13 cellular contexts compared by ENCODE assay signal in genomic region chr7:152383341-152384234, GRCh38. TPM values are rescaled to one million over a fixed set of nuclear protein-coding genes. Genes with fewer than 3 reads are reported as not detected.
DNase-seq lines count a peak whose midpoint lies in the region; ATAC-seq, FAIRE-seq and TF ChIP-seq lines count a peak whose summit lies in the region.
"Had no signal": no experiment of that assay in that cellular context is flagged by ENCODE, and none has a peak within 500 bp of the region (broad histone marks: within the 10 kb centered on the region; RNA-seq: fewer than 3 reads in every experiment).

No MANE protein-coding gene starts in this region.

- TF ChIP-seq RAD21 in A549 (conservative IDR thresholded peaks at IDR 0.05 in 1 of 2, IDR thresholded peaks at IDR 0.05 in 1 of 2), result no peak

- POLR2A ChIA-PET in A549 (lab: Yijun Ruan, JAX), result no interaction called here

- peak; percentile 66 to 75; a peak in 5 of 6 replicates for ATAC-seq in A549
- no peak for ATAC-seq in HG03457 (IDR thresholded peaks at IDR 0.05; ENCODE audit: unreplicated experiment)
- ATAC-seq: left lobe of liver had no signal

- FAIRE-seq in A549 (lab: Jason Lieb, UNC), result no peak
- FAIRE-seq: GM12891, urothelium cell line had no signal

- TF ChIP-seq EP300 in A549 (IDR thresholded peaks at IDR 0.05), result no peak
- TF ChIP-seq EP300 in tibial nerve (IDR thresholded peaks at IDR 0.05), result no peak

- H3K4me2 ChIP-seq in A549, result peak overlapping the region; percentile 9; the same call in 1 of the 3 replicates

- no peak for TF ChIP-seq POLR2A in A549 (IDR thresholded peaks at IDR 0.05; ENCODE audit: low read length)
- no peak for TF ChIP-seq POLR2A in tibial nerve (IDR thresholded peaks at IDR 0.05)

- no peak overlapping the region for H3K27ac Mint-ChIP-seq in endodermal cell

- H3K4me1 Mint-ChIP-seq in endodermal cell, result no peaks in the 10 kb centered on the region

- 79% methylated on average over 9 of the region's 9 CpGs for WGBS in A549 (ENCODE audit: missing lambda C conversion rate)
- WGBS in tibial nerve, 2 donors, result 40 to 55% methylated on average over 9 of the region's 9 CpGs
- WGBS in endodermal cell (ENCODE audit: insufficient coverage in 1 of 2, insufficient read length in 1 of 2), 2 experiments, result 93 to 95% methylated on average over 7 to 9 of the region's 9 CpGs

- TF ChIP-seq CTCF in A549 (IDR thresholded peaks at IDR 0.05), result no peak
- TF ChIP-seq CTCF in astrocyte of the cerebellum (IDR thresholded peaks at IDR 0.05; ENCODE audit: low read depth, low read length, missing control alignments), result no peak
- TF ChIP-seq CTCF in tibial nerve (IDR thresholded peaks at IDR 0.05), result no peak
- no peak for TF ChIP-seq CTCF in endodermal cell (conservative IDR thresholded peaks at IDR 0.05)

- H3K4me3 ChIP-seq in A549, result no peak overlapping the region
- H3K4me3 ChIP-seq in astrocyte of the cerebellum (ENCODE audit: low read depth, low read length), result no peak overlapping the region
- H3K4me3 ChIP-seq in tibial nerve, result no peak overlapping the region
- no peak overlapping the region for H3K4me3 ChIP-seq in endodermal cell (ENCODE audit: low read length)
- H3K4me3 ChIP-seq: ovary had no signal

- H3K9ac ChIP-seq in endodermal cell (ENCODE audit: extremely low read depth, low read length, poor library complexity, severe bottlenecking), result no peak overlapping the region

- no peaks in the 10 kb centered on the region for H3K36me3 ChIP-seq in tibial nerve
- H3K36me3 ChIP-seq in endodermal cell (ENCODE audit: control insufficient read depth, insufficient read depth, low read length), result no peaks in the 10 kb centered on the region
- H3K36me3 ChIP-seq: ovary had no signal

- peak in 1 of 2 experiments; percentile 39 for DNase-seq in A549 (ENCODE audit: low read depth in 1 of 2, low spot score in 1 of 2)
- peak; percentile 52 for DNase-seq in GM03348 (ENCODE audit: low spot score)
- DNase-seq in astrocyte of the cerebellum (ENCODE audit: low read depth), result peak; percentile 38
- DNase-seq in iris pigment epithelial cell (ENCODE audit: low read depth), result peak; percentile 94
- DNase-seq in MV-4-11 (lab: John Stamatoyannopoulos, UW), result no peak
- no peak for DNase-seq in tibial nerve (ENCODE audit: low spot score in 2 of 2)
- no peak for DNase-seq in endodermal cell
- DNase-seq: NCI-H2029 treated with DMSO at 0.1 percent for 48 hours, ovary had no signal

- in situ Hi-C loops in astrocyte of the cerebellum (cut with HindIII; ENCODE audit: low sequenced_read_pairs), result no loop called here

- H3K27ac ChIP-seq in A549 (no peak overlapping the region), tibial nerve (peak overlapping the region in 1 of 4 donors; percentile 17), endodermal cell (ENCODE audit: low read depth, low read length) (no peak overlapping the region)
- H3K27ac ChIP-seq: ovary had no signal

- CTCF ChIA-PET in A549 (lab: Yijun Ruan, JAX), result no interaction called here

- peaks cover 3% of the 10 kb centered on the region for H3K36me3 Mint-ChIP-seq in endodermal cell (ENCODE audit: low read depth)

- H3K9me3 Mint-ChIP-seq in endodermal cell, result peaks cover 16% of the 10 kb centered on the region

- H3K27me3 Mint-ChIP-seq in endodermal cell (ENCODE audit: insufficient read depth), result no peaks in the 10 kb centered on the region

- H3K4me3 Mint-ChIP-seq in endodermal cell, result no peak overlapping the region

- H3K4me1 ChIP-seq in A549 (peaks cover 36% of the 10 kb centered on the region), tibial nerve (peaks cover 0 to 44% (median 2%) of the 10 kb centered on the region in 4 donors), endodermal cell (ENCODE audit: control insufficient read depth, insufficient read depth, low read length) (no peaks in the 10 kb centered on the region)

- no peaks in the 10 kb centered on the region for H3K27me3 ChIP-seq in tibial nerve
- H3K27me3 ChIP-seq in endodermal cell (ENCODE audit: control insufficient read depth, insufficient read depth, low read length, poor library complexity, severe bottlenecking), result no peaks in the 10 kb centered on the region
- H3K27me3 ChIP-seq: ovary had no signal

- H3K9me3 ChIP-seq in A549, result no peaks in the 10 kb centered on the region
- H3K9me3 ChIP-seq in tibial nerve, result no peaks in the 10 kb centered on the region
- peaks cover 22% of the 10 kb centered on the region for H3K9me3 ChIP-seq in endodermal cell (ENCODE audit: control insufficient read depth, low read length)
- H3K9me3 ChIP-seq: ovary had no signal

TF ChIP-seq in A549, 52 proteins besides CTCF, POLR2A, EP300 and RAD21:
- TF ChIP-seq HES2 (IDR thresholded peaks at IDR 0.05) (no peak), MAX (IDR thresholded peaks at IDR 0.05) (no peak), TFCP2L1 (CRISPR knock-in tag; IDR thresholded peaks at IDR 0.05) (no peak), CBX8 (IDR thresholded peaks at IDR 0.05) (no peak), JUN (IDR thresholded peaks at IDR 0.05) (no peak), SREBF2 (IDR thresholded peaks at IDR 0.05) (no peak), ELK1 (IDR thresholded peaks at IDR 0.05; ENCODE audit: low read depth, low read length) (no peak), ZFP36 (IDR thresholded peaks at IDR 0.05; ENCODE audit: borderline replicate concordance, partially characterized antibody) (no peak), RCOR1 (IDR thresholded peaks at IDR 0.05; ENCODE audit: low read depth, low read length) (no peak), MAFK (IDR thresholded peaks at IDR 0.05; ENCODE audit: partially characterized antibody) (no peak), CHD4 (IDR thresholded peaks at IDR 0.05; ENCODE audit: borderline replicate concordance) (no peak), CHD2 (IDR thresholded peaks at IDR 0.05; ENCODE audit: low read length, partially characterized antibody) (no peak), ZNF302 (CRISPR knock-in tag; IDR thresholded peaks at IDR 0.05) (no peak)

RNA-seq across cellular contexts. Expression of gene KMT2C, which starts 52.2 kb away (rescaled TPM):
- polyA plus RNA-seq in A549 (2011; rRNA removed) (13.1 and 17.7 TPM in 2 replicates), A549 (2017; fragmentation: RNase III; extraction: RNeasy Plus Mini Kit Qiagen cat#74134 plus additional on column Dnase treatment) (4.2 to 4.5 TPM (median 4.5 TPM) in 3 replicates)
- 3.4 and 3.9 TPM in 2 replicates for polyA plus RNA-seq in A549 (2012; cell fraction: cytosol; rRNA removed)
- polyA plus RNA-seq in A549 (2012; cell fraction: nucleus; rRNA removed), result 5.8 and 9.5 TPM in 2 replicates
- polyA minus RNA-seq in A549 (2011; rRNA and poly(A)+ RNA removed), result 47.6 and 50.4 TPM in 2 replicates
- total RNA-seq in tibial nerve (10 to 100 TPM; 63.2 to 86.1 (median 69.4) TPM), endodermal cell (10 to 100 TPM; 54.3 to 60.6 TPM)
- 13.5 TPM for polyA plus RNA-seq in endodermal cell (2013, experiment 1 of 2)
- polyA plus RNA-seq in endodermal cell (2013, experiment 2 of 2), result 15.0 TPM

Comparison
In these comparisons a context has a peak if more than half of its experiments do, and no peak if none do; other contexts are left out.
1. DNase-seq: peak in GM03348 (single experiment), astrocyte of the cerebellum (single experiment) and iris pigment epithelial cell (single experiment); none in MV-4-11 (single experiment), tibial nerve (0 of 2) and endodermal cell (single experiment).